8 cellular contexts compared by ENCODE assay signal in the genomic region with DNA sequence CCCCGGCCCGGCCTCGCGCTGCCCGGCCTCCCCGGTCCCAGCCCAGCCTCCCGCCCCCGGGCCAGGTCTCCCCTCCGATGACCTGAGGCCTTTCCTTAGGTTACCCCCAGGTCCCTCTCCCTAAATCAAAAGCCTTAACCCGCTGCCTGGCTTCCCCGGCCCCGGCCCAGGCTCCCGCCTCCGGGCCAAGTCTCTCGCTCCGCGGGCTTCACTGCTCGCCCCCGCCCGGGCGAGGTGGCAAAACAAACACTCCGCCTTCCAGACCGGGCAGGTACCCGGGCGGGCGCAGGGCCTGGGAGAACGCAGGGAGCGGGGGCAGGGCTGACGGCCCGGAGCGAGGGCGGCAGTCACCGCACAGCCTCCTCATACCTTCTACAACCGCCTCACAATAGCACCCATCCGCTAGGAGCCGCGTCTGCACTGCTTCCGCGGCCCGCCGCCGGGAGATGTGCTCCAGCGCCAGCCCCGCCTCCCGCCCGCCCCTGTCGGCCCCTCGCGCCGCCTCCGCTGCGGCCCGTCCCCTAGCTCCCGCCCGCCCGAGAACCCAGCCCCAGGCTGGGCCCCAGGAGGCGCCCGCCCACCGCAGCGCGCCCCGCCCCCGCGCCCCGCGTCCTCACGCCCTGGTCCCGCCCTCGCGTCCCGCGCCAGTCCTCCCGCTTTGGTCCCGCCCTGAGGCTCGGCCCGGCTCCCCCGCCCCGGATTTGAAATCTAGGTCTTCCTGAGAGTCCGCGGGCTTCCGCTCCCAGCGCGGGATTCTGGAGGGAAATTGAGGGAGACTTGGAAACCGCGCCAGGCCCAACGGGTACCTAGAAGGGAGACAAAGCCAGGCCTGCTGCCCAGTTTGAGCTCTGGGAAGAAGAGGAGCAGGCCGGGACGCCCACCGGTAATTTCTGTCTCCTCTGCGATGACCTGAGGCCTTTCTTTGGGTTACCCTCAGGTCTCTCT. TPM values are rescaled to one million over a fixed set of nuclear protein-coding genes. Genes with fewer than 3 reads are reported as not detected.
DNase-seq lines count a peak whose midpoint lies in the region; ATAC-seq lines count a peak whose summit lies in the region.

TSS of gene CASP3 (minus strand) at position 422 of the 945 bp plus-strand sequence. CDS start 10,994 bp downstream, outside the sequence.
A gene with protein sequence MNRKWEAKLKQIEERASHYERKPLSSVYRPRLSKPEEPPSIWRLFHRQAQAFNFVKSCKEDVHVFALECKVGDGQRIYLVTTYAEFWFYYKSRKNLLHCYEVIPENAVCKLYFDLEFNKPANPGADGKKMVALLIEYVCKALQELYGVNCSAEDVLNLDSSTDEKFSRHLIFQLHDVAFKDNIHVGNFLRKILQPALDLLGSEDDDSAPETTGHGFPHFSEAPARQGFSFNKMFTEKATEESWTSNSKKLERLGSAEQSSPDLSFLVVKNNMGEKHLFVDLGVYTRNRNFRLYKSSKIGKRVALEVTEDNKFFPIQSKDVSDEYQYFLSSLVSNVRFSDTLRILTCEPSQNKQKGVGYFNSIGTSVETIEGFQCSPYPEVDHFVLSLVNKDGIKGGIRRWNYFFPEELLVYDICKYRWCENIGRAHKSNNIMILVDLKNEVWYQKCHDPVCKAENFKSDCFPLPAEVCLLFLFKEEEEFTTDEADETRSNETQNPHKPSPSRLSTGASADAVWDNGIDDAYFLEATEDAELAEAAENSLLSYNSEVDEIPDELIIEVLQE (plus strand): TSS at position 713 of the 945 bp plus-strand sequence. CDS start 7,403 bp downstream, outside the sequence.

- H3K4ac ChIP-seq in mesendoderm (ENCODE audit: low read depth, low read length), result peak within 1 kb of the TSS; percentile 95

- H3K23ac ChIP-seq in mesendoderm (ENCODE audit: low read length), result peak within 1 kb of the TSS; percentile 84

- peaks cover 8% of the 10 kb centered on the region for H3K4me1 ChIP-seq in mesendoderm (ENCODE audit: control insufficient read depth, low read depth, low read length)

- H2BK5ac ChIP-seq in mesendoderm (ENCODE audit: low read length), result peak within 1 kb of the TSS; percentile 73

- H3K79me2 ChIP-seq in mesendoderm (ENCODE audit: control insufficient read depth, insufficient read depth, low read length), result peaks cover 38% of the 10 kb centered on the region

- no peak within 1 kb of the TSS for H2AK5ac ChIP-seq in mesendoderm (ENCODE audit: low read length)

- H4K8ac ChIP-seq in mesendoderm (ENCODE audit: low read depth, low read length), result no peak within 1 kb of the TSS

- CTCF ChIA-PET in activated CD8-positive, alpha-beta memory T cell treated with anti-CD3 and anti-CD28 coated beads for 36 hours (lab: Charles Lee), result interaction anchor here (0.8 to 1.0 kb wide), 5 partner anchors 11 to 382 kb away, joined by 3 read pairs; partner anchors contain the start of gene CENPU

- WGBS in mesendoderm (ENCODE audit: extremely low coverage, insufficient coverage, low lambda C conversion rate), result no CpG with 5 or more reads among the region's 90 CpGs

- H3K4me2 ChIP-seq in mesendoderm (ENCODE audit: low read length), result peak within 1 kb of the TSS; percentile 96

- H2BK15ac ChIP-seq in mesendoderm (replicated peaks; ENCODE audit: low read depth), result no peak within 1 kb of the TSS

- peak within 1 kb of the TSS; percentile 96 for H3K9ac ChIP-seq in mesendoderm (ENCODE audit: low read length)

- DNase-seq in COR-L47 (lab: John Stamatoyannopoulos, UW) (peak; percentile 99), HT1080 (ENCODE audit: low read depth) (peak; percentile 89), NOMO-1 (lab: John Stamatoyannopoulos, UW; ENCODE audit: unreplicated experiment in 2 of 2) (peak; percentile 84 to 99), mesendoderm (peak; percentile 97)
- peak; percentile 94 for DNase-seq in effector CD8-positive, alpha-beta T cell (lab: John Stamatoyannopoulos, UW)
- peak; percentile 96 for DNase-seq in stimulated activated CD8-positive, alpha-beta memory T cell treated with anti-CD3 and anti-CD28 coated beads, Interleukin-12 subunit alpha, Interleukin-12 subunit beta, amount 100 ng/mL, for 4 hours (ENCODE audit: low read depth)

- ATAC-seq in GM21367 (IDR thresholded peaks at IDR 0.05; ENCODE audit: unreplicated experiment), result peak; percentile 74

- no peaks in the 10 kb centered on the region for H3K36me3 ChIP-seq in mesendoderm (ENCODE audit: control insufficient read depth, insufficient read depth, low read length)

- peak within 1 kb of the TSS; percentile 82 for H2BK120ac ChIP-seq in mesendoderm (ENCODE audit: low read depth, low read length)

- no peak within 1 kb of the TSS for H4K5ac ChIP-seq in mesendoderm (ENCODE audit: low read length)

- peak within 1 kb of the TSS; percentile 97 for H3K56ac ChIP-seq in mesendoderm (ENCODE audit: low read length)

- H3K4me3 ChIP-seq in mesendoderm (ENCODE audit: low read length), result peak within 1 kb of the TSS; percentile 79

- peak within 1 kb of the TSS; percentile 96 for H3K27ac ChIP-seq in mesendoderm (ENCODE audit: low read depth, low read length)

- POLR2A ChIA-PET in activated CD8-positive, alpha-beta memory T cell treated with anti-CD3 and anti-CD28 coated beads for 36 hours (lab: Charles Lee), result interaction anchor here (0.7 to 2.7 kb wide), 10 partner anchors 10 to 385 kb away, joined by 3 to 16 read pairs (median 5); partner anchors contain the start of genes CENPU and IRF2

- peak within 1 kb of the TSS; percentile 97 for H3K18ac ChIP-seq in mesendoderm (ENCODE audit: low read length)

- H3K79me1 ChIP-seq in mesendoderm (ENCODE audit: low read length), result peaks cover 5% of the 10 kb centered on the region

- no peaks in the 10 kb centered on the region for H3K27me3 ChIP-seq in mesendoderm (ENCODE audit: insufficient read depth, low read length, poor library complexity)

RNA-seq across cellular contexts. Expression of gene CASP3, which starts in this region (rescaled TPM):
- 32.1 and 34.0 TPM in 2 replicates for total RNA-seq in HT1080 (2014; rRNA removed; shearing (Covaris generic))
- polyA plus RNA-seq in HT1080 (2015; cell fraction: cytosol; rRNA removed), result 41.5 and 44.7 TPM in 2 replicates
- 41.8 and 47.2 TPM in 2 replicates for polyA plus RNA-seq in HT1080 (2015; cell fraction: nucleus; rRNA removed)
- total RNA-seq in activated CD8-positive, alpha-beta memory T cell treated with anti-CD3 and anti-CD28 coated beads for 36 hours, result 10 to 100 TPM; 69.2 to 70.3 TPM
- 130 TPM for polyA plus RNA-seq in mesendoderm (2013, experiment 1 of 2)
- polyA plus RNA-seq in mesendoderm (2013, experiment 2 of 2), result 135 TPM

RNA-seq across cellular contexts. Expression of the second gene that starts in this region (rescaled TPM):
- total RNA-seq in HT1080 (2014; rRNA removed; shearing (Covaris generic)), result 23.1 and 26.1 TPM in 2 replicates
- polyA plus RNA-seq in HT1080 (2015; cell fraction: cytosol; rRNA removed), result 27.4 and 28.7 TPM in 2 replicates
- polyA plus RNA-seq in HT1080 (2015; cell fraction: nucleus; rRNA removed), result 42.3 and 43.2 TPM in 2 replicates
- 10 to 100 TPM; 19.2 to 22.8 TPM for total RNA-seq in activated CD8-positive, alpha-beta memory T cell treated with anti-CD3 and anti-CD28 coated beads for 36 hours
- 3.7 TPM for polyA plus RNA-seq in mesendoderm (2013, experiment 1 of 2)
- polyA plus RNA-seq in mesendoderm (2013, experiment 2 of 2), result 3.7 TPM

Comparison
In these comparisons a context has a peak if more than half of its experiments do, and no peak if none do; other contexts are left out.
1. Peak in every context shown above with its lines: DNase-seq, ATAC-seq, H3K4me3 ChIP-seq and H3K27ac ChIP-seq.